ENCODE assay signal across 20 cellular contexts in genomic region chr11:60902625-60903024, GRCh38. TPM values are rescaled to one million over a fixed set of nuclear protein-coding genes. Genes with fewer than 3 reads are reported as not detected.
"Had no signal": no experiment of that assay in that cellular context is flagged by ENCODE, and none has a peak within 500 bp of the region (broad histone marks: within the 10 kb centered on the region; RNA-seq: fewer than 3 reads in every experiment).

No MANE protein-coding gene starts in this region.

- H3K27ac ChIP-seq: coronary artery, left lung, psoas muscle, skin epidermis, thoracic aorta, upper lobe of right lung had no signal

- H3K4me3 Mint-ChIP-seq: activated CD4-positive, alpha-beta memory T cell treated with anti-CD3 and anti-CD28 coated beads, Interleukin-2, amount 10 ng/mL, durations not matched to agents 7 days and 5 days; WTC11 had no signal

- H3K27me3 Mint-ChIP-seq: activated CD4-positive, alpha-beta memory T cell treated with anti-CD3 and anti-CD28 coated beads, Interleukin-2, amount 10 ng/mL, durations not matched to agents 7 days and 5 days had no signal

- H3K27me3 ChIP-seq: left lung, upper lobe of right lung had no signal

- H3K4me3 ChIP-seq: coronary artery, left lung, psoas muscle, skin epidermis, thoracic aorta, upper lobe of right lung had no signal

- DNase-seq: activated CD4-positive, alpha-beta memory T cell treated with anti-CD3 and anti-CD28 coated beads, Interleukin-2, amount 10 ng/mL, durations not matched to agents 7 days and 5 days; activated CD4-positive, alpha-beta T cell treated with anti-CD3 and anti-CD28 coated beads for 4 hours; activated gamma-delta T cell; aorta; erythroblast; foreskin melanocyte; head of caudate nucleus; left lung; psoas muscle; right cardiac atrium; SK-N-SH; upper lobe of right lung had no signal

- H3K27ac Mint-ChIP-seq: WTC11 had no signal

- H3K9me3 ChIP-seq: left lung, psoas muscle, SK-N-SH, thoracic aorta, upper lobe of right lung had no signal

- ATAC-seq: left lung, psoas muscle, right cardiac atrium, upper lobe of right lung, WTC11 had no signal

- H3K9me3 Mint-ChIP-seq: activated CD4-positive, alpha-beta memory T cell treated with anti-CD3 and anti-CD28 coated beads, Interleukin-2, amount 10 ng/mL, durations not matched to agents 7 days and 5 days; WTC11 had no signal

RNA-seq across cellular contexts. Expression of gene ZP1, which starts 35.3 kb away (rescaled TPM):
- total RNA-seq: aorta, left lung, lung microvascular endothelial cell, myocyte, osteocyte, right cardiac atrium, thoracic aorta, upper lobe of right lung, WTC11 had no signal
- polyA plus RNA-seq: aorta, keratinocyte, SK-N-SH had no signal

RNA-seq across cellular contexts. Expression of gene PTGDR2, which starts 46.9 kb away (rescaled TPM):
- total RNA-seq: myocyte had no signal
- polyA plus RNA-seq: keratinocyte had no signal
